In the genomic region with DNA sequence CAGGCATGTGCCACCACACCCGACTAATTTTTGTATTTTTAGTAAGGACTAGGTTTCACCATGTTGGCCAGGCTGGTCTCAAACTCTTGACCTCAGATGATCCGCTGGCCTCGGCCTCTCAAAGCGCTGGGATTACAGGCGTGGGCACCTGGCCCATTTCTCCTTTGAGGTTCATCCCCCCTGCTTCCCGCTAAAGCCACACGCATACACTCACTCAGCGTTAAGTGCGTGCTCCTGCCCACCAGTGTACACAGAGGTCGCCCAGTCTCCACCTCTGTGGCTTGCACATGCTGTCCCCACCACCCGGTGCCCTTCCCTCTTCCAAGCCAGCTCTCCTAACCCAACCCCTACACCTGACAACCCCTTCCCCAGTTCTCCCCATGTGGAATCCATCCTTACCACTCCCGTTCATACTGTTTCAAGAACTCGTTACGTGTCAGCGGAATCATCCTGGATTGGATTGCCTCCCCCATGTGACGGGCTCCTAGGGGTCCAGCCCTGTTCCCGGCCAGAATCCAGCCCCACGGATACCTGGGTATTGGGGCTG, we compare ENCODE assay signal across 8 cellular contexts. TPM values are rescaled to one million over a fixed set of nuclear protein-coding genes. Genes with fewer than 3 reads are reported as not detected.
A peak's percentile ranks its signal among the peaks of the same experiment; 100 is the strongest.
DNase-seq lines count a peak whose midpoint lies in the region; ATAC-seq and TF ChIP-seq lines count a peak whose summit lies in the region.

No MANE protein-coding gene starts in this region.

- no peaks in the 10 kb centered on the region for H3K27me3 ChIP-seq in BLaER1 treated with 17β-estradiol and CSF1 and Interleukin-3, amounts not matched to agents 10 nM and 100 nM
- H3K27me3 ChIP-seq in IMR-90 (ENCODE audit: control insufficient read depth, insufficient read depth, low read length): peaks cover 5% of the 10 kb centered on the region
- H3K27me3 ChIP-seq in mammary epithelial cell (ENCODE audit: insufficient read depth, low read length): no peaks in the 10 kb centered on the region

- no peaks in the 10 kb centered on the region for H4K20me1 ChIP-seq in BLaER1 treated with 17β-estradiol and CSF1 and Interleukin-3, amounts not matched to agents 10 nM and 100 nM
- H4K20me1 ChIP-seq in IMR-90 (ENCODE audit: insufficient read depth, low read length): no peaks in the 10 kb centered on the region
- H4K20me1 ChIP-seq in mammary epithelial cell (ENCODE audit: insufficient read depth, low read length): no peaks in the 10 kb centered on the region

- H3K4me3 ChIP-seq in BLaER1 treated with 17β-estradiol and CSF1 and Interleukin-3, amounts not matched to agents 10 nM and 100 nM: peak overlapping the region in 8 of 10 experiments; percentile 40 to 69 (median 50); a peak in 10 of 20 replicates
- H3K4me3 ChIP-seq in IMR-90 (ENCODE audit: insufficient read depth, low read depth, low read length) (no peak overlapping the region), mammary epithelial cell (replicated peaks in 1 of 3; ENCODE audit: insufficient read depth in 1 of 3, low read depth in 2 of 3, low read length in 3 of 3) (no peak overlapping the region)

- peak overlapping the region; percentile 83 for H2AK5ac ChIP-seq in IMR-90 (ENCODE audit: low read depth, low read length)

- peaks cover 15 to 19% (median 17%) of the 10 kb centered on the region in 11 experiments for H3K9me3 ChIP-seq in BLaER1 treated with 17β-estradiol and CSF1 and Interleukin-3, amounts not matched to agents 10 nM and 100 nM (replicated peaks in 1 of 11)
- peaks cover 13% of the 10 kb centered on the region for H3K9me3 ChIP-seq in IMR-90 (ENCODE audit: control insufficient read depth, insufficient read depth, low read length)
- H3K9me3 ChIP-seq in mammary epithelial cell (replicated peaks; ENCODE audit: insufficient read depth, low read length): peaks cover 11% of the 10 kb centered on the region

- peak overlapping the region; percentile 88 to 96 for H3K27ac Mint-ChIP-seq in natural killer cell

- H2AK9ac ChIP-seq in IMR-90 (replicated peaks; ENCODE audit: low read depth, low read length, poor library complexity): peak overlapping the region; percentile 62

- intact Hi-C loops in IMR-90 (cut with micrococcal nuclease): loop anchor here (2.0 kb wide), 1 partner anchor 190 kb away; no protein-coding TSS in a partner anchor
- intact Hi-C loops in mammary epithelial cell (cut with micrococcal nuclease): loop anchor here (1.0 kb wide), 2 partner anchors 50 to 191 kb away; no protein-coding TSS in a partner anchor
- intact Hi-C loops in natural killer cell (cut with micrococcal nuclease): loop anchor here (1.0 kb wide), 1 partner anchor 191 kb away; no protein-coding TSS in a partner anchor

- H3K56ac ChIP-seq in IMR-90 (ENCODE audit: extremely low read depth, insufficient read depth, low read length): no peak overlapping the region

- H4K5ac ChIP-seq in IMR-90 (ENCODE audit: low read depth, low read length): peak overlapping the region; percentile 66; the same call in 1 of the 2 replicates

- H3K79me1 ChIP-seq in IMR-90 (ENCODE audit: low read depth in 1 of 2, low read length in 2 of 2): no peaks in the 10 kb centered on the region

- no TSS peak for BruUV-seq in IMR-90 (replicated peaks; lab: Mats Ljungman, UMichigan)
- no TSS peak for BruUV-seq in mammary epithelial cell (replicated peaks; lab: Mats Ljungman, UMichigan)

- H3K9me1 ChIP-seq in IMR-90 (ENCODE audit: insufficient read depth, low read length): no peaks in the 10 kb centered on the region

- no peaks in the 10 kb centered on the region for H3K36me3 Mint-ChIP-seq in natural killer cell

- H3K9me3 Mint-ChIP-seq in natural killer cell: no peaks in the 10 kb centered on the region

- peaks cover 0 to 6% (median 0%) of the 10 kb centered on the region in 11 experiments; a peak in 2 of 22 replicates for H3K36me3 ChIP-seq in BLaER1 treated with 17β-estradiol and CSF1 and Interleukin-3, amounts not matched to agents 10 nM and 100 nM
- H3K36me3 ChIP-seq in IMR-90 (ENCODE audit: control insufficient read depth, insufficient read depth, low read length) (no peaks in the 10 kb centered on the region), mammary epithelial cell (ENCODE audit: insufficient read depth, low read length) (no peaks in the 10 kb centered on the region)

- CTCF ChIA-PET in IMR-90 (lab: Yijun Ruan, JAX): no interaction called here
- CTCF ChIA-PET in mammary epithelial cell (lab: Charles Lee; ENCODE audit: low non-redundant PET): no interaction called here

- peak overlapping the region; percentile 74 to 98 (median 83) for H3K4me2 ChIP-seq in BLaER1 treated with 17β-estradiol and CSF1 and Interleukin-3, amounts not matched to agents 10 nM and 100 nM
- H3K4me2 ChIP-seq in IMR-90 (ENCODE audit: low read depth, low read length) (peak overlapping the region; percentile 61; the same call in 1 of the 2 replicates), mammary epithelial cell (ENCODE audit: insufficient read depth, low read depth, low read length) (peak overlapping the region; percentile 81)

- H2BK20ac ChIP-seq in IMR-90 (ENCODE audit: low read depth, low read length): peak overlapping the region; percentile 91

- TF ChIP-seq POLR2A in IMR-90 (IDR thresholded peaks at IDR 0.05; ENCODE audit: low read depth, low read length): no peak

- ATAC-seq in IMR-90 (ENCODE audit: low read depth): peak; percentile 25
- ATAC-seq in natural killer cell: peak in 2 of 3 donors; percentile 27 to 29

- peaks cover 0 to 6% of the 10 kb centered on the region in 2 donors for H3K27me3 Mint-ChIP-seq in natural killer cell (ENCODE audit: low read depth in 2 of 2)

- H4K8ac ChIP-seq in IMR-90 (ENCODE audit: low read depth in 2 of 2, low read length in 2 of 2): peak overlapping the region; percentile 69 to 82; a peak in 2 of 4 replicates

- peak overlapping the region; percentile 92 for H2AFZ ChIP-seq in IMR-90 (replicated peaks; ENCODE audit: low read length, poor library complexity)
- H2AFZ ChIP-seq in mammary epithelial cell (ENCODE audit: low read depth, low read length): peak overlapping the region; percentile 38

- H4K91ac ChIP-seq in IMR-90 (ENCODE audit: insufficient read depth, low read depth, low read length): peak overlapping the region; percentile 48

- no peak for TF ChIP-seq RAD21 in IMR-90 (IDR thresholded peaks at IDR 0.05; ENCODE audit: low read length)

- no peaks in the 10 kb centered on the region for H3K79me2 ChIP-seq in mammary epithelial cell (ENCODE audit: insufficient read depth, low read length)

- H3K18ac ChIP-seq in IMR-90 (ENCODE audit: low read depth, low read length): no peak overlapping the region; the same call in 1 of the 2 replicates

- H3K4me3 Mint-ChIP-seq in natural killer cell: peak overlapping the region; percentile 89

- H3K4me1 ChIP-seq in BLaER1 treated with 17β-estradiol and CSF1 and Interleukin-3, amounts not matched to agents 10 nM and 100 nM: peaks cover 27 to 54% (median 49%) of the 10 kb centered on the region in 10 experiments
- peaks cover 5% of the 10 kb centered on the region for H3K4me1 ChIP-seq in IMR-90 (ENCODE audit: control insufficient read depth, insufficient read depth, low read length)
- H3K4me1 ChIP-seq in mammary epithelial cell (ENCODE audit: insufficient read depth, low read length): peaks cover 2% of the 10 kb centered on the region

- peak overlapping the region; percentile 62; the same call in 2 of the 3 replicates for H2BK15ac ChIP-seq in IMR-90 (ENCODE audit: low read depth, low read length)

- peak overlapping the region; percentile 45 to 82 (median 70); a peak in 20 of 22 replicates for H3K9ac ChIP-seq in BLaER1 treated with 17β-estradiol and CSF1 and Interleukin-3, amounts not matched to agents 10 nM and 100 nM
- H3K9ac ChIP-seq in IMR-90 (ENCODE audit: low read depth, low read length) (peak overlapping the region; percentile 43; the same call in 1 of the 2 replicates), mammary epithelial cell (ENCODE audit: insufficient read depth, low read length) (no peak overlapping the region)

- H3K4me1 Mint-ChIP-seq in natural killer cell: peaks cover 24% of the 10 kb centered on the region in 2 donors

- no peak overlapping the region for H2BK5ac ChIP-seq in IMR-90 (ENCODE audit: low read depth, low read length, poor library complexity, severe bottlenecking)

- in situ Hi-C loops in IMR-90 (cut with MboI; ENCODE audit: low sequenced_read_pairs): no loop called here
- in situ Hi-C loops in mammary epithelial cell (cut with MboI; ENCODE audit: low sequenced_read_pairs in 2 of 2): loop anchor here in 1 of 2 donors (10.0 kb wide), 1 partner anchor 188 kb away; no protein-coding TSS in a partner anchor

- peak overlapping the region in 8 of 11 experiments; percentile 56 to 89 (median 72); a peak in 15 of 22 replicates for H3K27ac ChIP-seq in BLaER1 treated with 17β-estradiol and CSF1 and Interleukin-3, amounts not matched to agents 10 nM and 100 nM
- H3K27ac ChIP-seq in IMR-90 (ENCODE audit: insufficient read depth, low read length) (no peak overlapping the region; the same call in 1 of the 2 replicates), mammary epithelial cell (ENCODE audit: insufficient read depth, low read depth, low read length) (no peak overlapping the region)

- 43% methylated on average over 5 of the region's 18 CpGs; no CpG with 5 or more reads in 1 of the 2 experiments for WGBS in IMR-90 (ENCODE audit: extremely low coverage in 2 of 2, insufficient read length in 1 of 2), 2 experiments
- WGBS in mammary epithelial cell (ENCODE audit: low coverage, missing lambda C conversion rate): 70% methylated on average over 13 of the region's 18 CpGs

- H2BK120ac ChIP-seq in IMR-90 (ENCODE audit: low read depth, low read length): peak overlapping the region; percentile 92

- peak overlapping the region; percentile 82 for H3K4ac ChIP-seq in IMR-90 (ENCODE audit: low read depth, low read length)

- H3K14ac ChIP-seq in IMR-90 (replicated peaks; ENCODE audit: low read depth, low read length): no peak overlapping the region; the same call in 1 of the 2 replicates

- dilution Hi-C loops in IMR-90 (cut with HindIII; ENCODE audit: low sequenced_read_pairs, unreplicated experiment): no loop called here
- dilution Hi-C loops in mammary epithelial cell (cut with HindIII; ENCODE audit: low sequenced_read_pairs): loop anchor here (10.0 kb wide), 1 partner anchor 138 kb away; no protein-coding TSS in a partner anchor

- DNase-seq in IMR-90 (no peak), mammary epithelial cell (no peak), natural killer cell (no peak), GM19240 (ENCODE audit: insufficient read length, low spot score) (no peak), mesenteric fat pad (ENCODE audit: low spot score) (no peak), NAMALWA (ENCODE audit: low spot score) (no peak)
- no peak for DNase-seq in central memory CD4-positive, alpha-beta T cell

- TF ChIP-seq CTCF in IMR-90 (conservative IDR thresholded peaks at IDR 0.05; ENCODE audit: low read depth, low read length): no peak
- TF ChIP-seq CTCF in mammary epithelial cell (conservative IDR thresholded peaks at IDR 0.05 in 1 of 2, IDR thresholded peaks at IDR 0.05 in 1 of 2; ENCODE audit: extremely low read depth in 1 of 2, insufficient read depth in 1 of 2, low read depth in 1 of 2, low read length in 2 of 2): no peak
- TF ChIP-seq CTCF in natural killer cell (IDR thresholded peaks at IDR 0.05): no peak

- 0 out of 2 replicates have a peak overlapping the region, but pooled peaks have one; percentile 33 for H3K23ac ChIP-seq in IMR-90 (ENCODE audit: low read depth, low read length)

- POLR2A ChIA-PET in IMR-90 (lab: Charles Lee; ENCODE audit: unreplicated experiment): no interaction called here

RNA-seq across cellular contexts. Expression of a gene that starts 15.7 kb away (rescaled TPM):
- total RNA-seq in IMR-90 (2012; rRNA removed) (0.28 and 0.36 TPM in 2 replicates), mammary epithelial cell (1 to 10 TPM in 1 of 2 donors, under 1 TPM in 1; under 0.01 to 1.1 TPM), natural killer cell (100 to 1,000 TPM; 219 to 260 (median 249) TPM), mesenteric fat pad (44.7 TPM)
- polyA plus RNA-seq in IMR-90 (2012; rRNA removed) (0.55 and 0.85 TPM in 2 replicates), mammary epithelial cell (0.48 TPM)
- 0.38 TPM in 2 replicates for polyA plus RNA-seq in IMR-90 (2012; cell fraction: cytosol; rRNA removed)
- polyA plus RNA-seq in IMR-90 (2012; cell fraction: nucleus; rRNA removed; ENCODE audit: low replicate concordance): 0.68 and 0.84 TPM in 2 replicates
- 4.4 TPM for polyA minus RNA-seq in mammary epithelial cell

RNA-seq across cellular contexts. Expression of a gene that starts 22.6 kb away (rescaled TPM):
- 10.0 and 11.1 TPM in 2 replicates for total RNA-seq in IMR-90 (2012; rRNA removed)
- 72.3 and 77.1 TPM in 2 replicates for polyA plus RNA-seq in IMR-90 (2012; rRNA removed)
- 56.9 and 106 TPM in 2 replicates for polyA plus RNA-seq in IMR-90 (2012; cell fraction: cytosol; rRNA removed)
- 33.8 and 79.6 TPM in 2 replicates for polyA plus RNA-seq in IMR-90 (2012; cell fraction: nucleus; rRNA removed; ENCODE audit: low replicate concordance)
- total RNA-seq in mammary epithelial cell: 100 to 1,000 TPM in 1 of 2 donors, 10 to 100 TPM in 1; 13.2 to 119 TPM
- polyA plus RNA-seq in mammary epithelial cell: 211 TPM
- 272 TPM for polyA minus RNA-seq in mammary epithelial cell
- 100 to 1,000 TPM; 647 to 744 (median 741) TPM for total RNA-seq in natural killer cell
- 26.1 TPM for total RNA-seq in mesenteric fat pad

RNA-seq across cellular contexts. Expression of a gene that starts 54.4 kb away (rescaled TPM):
- total RNA-seq in IMR-90 (2012; rRNA removed): under 0.01 TPM in 2 replicates
- polyA plus RNA-seq in IMR-90 (2012; rRNA removed): 0.07 TPM in 2 replicates
- polyA plus RNA-seq in IMR-90 (2012; cell fraction: cytosol; rRNA removed): 0.03 and 0.04 TPM in 2 replicates
- 0.09 and 0.16 TPM in 2 replicates for polyA plus RNA-seq in IMR-90 (2012; cell fraction: nucleus; rRNA removed; ENCODE audit: low replicate concordance)
- total RNA-seq in mammary epithelial cell: not detected
- polyA plus RNA-seq in mammary epithelial cell: not detected
- polyA minus RNA-seq in mammary epithelial cell: not detected
- under 1 TPM; 0.20 to 0.64 (median 0.23) TPM for total RNA-seq in natural killer cell
- not detected for total RNA-seq in mesenteric fat pad

Comparison
In these comparisons a context has a peak if more than half of its experiments do, and no peak if none do; other contexts are left out.
1. H3K27ac ChIP-seq: peak in BLaER1 treated with 17β-estradiol and CSF1 and Interleukin-3, amounts not matched to agents 10 nM and 100 nM (8 of 11); none in IMR-90 (single experiment) and mammary epithelial cell (single experiment).
2. H3K4me3 ChIP-seq: peak in BLaER1 treated with 17β-estradiol and CSF1 and Interleukin-3, amounts not matched to agents 10 nM and 100 nM (8 of 10); none in IMR-90 (single experiment) and mammary epithelial cell (0 of 3).
3. RNA of a gene that starts 15.7 kb away (total RNA-seq): 219 to 260 TPM in natural killer cell and 44.7 TPM in mesenteric fat pad (single experiment); under 0.01 to 1.1 TPM in mammary epithelial cell and 0.28 to 0.36 TPM in IMR-90; every median in the first group is over 10 times any median in the second.
4. RNA of a gene that starts 22.6 kb away (total RNA-seq): 647 to 744 TPM in natural killer cell; 13.2 to 119 TPM in mammary epithelial cell, 26.1 TPM in mesenteric fat pad (single experiment) and 10.0 to 11.1 TPM in IMR-90; every median in the first group is over 4 times any median in the second.
5. Peak in every context shown above with its lines, with median percentiles within 50 percentile points of each other: H3K4me2 ChIP-seq.